In genomic region chr15:43186003-43186353, GRCh38 we compare ENCODE assay signal across 1 cellular context.
TF ChIP-seq lines count a peak whose summit lies in the region.

No MANE protein-coding gene starts in this region.

TF ChIP-seq in HCT116, 20 proteins besides CTCF, POLR2A, EP300 and RAD21 (continued from another document):
- TF ChIP-seq SRF (IDR thresholded peaks at IDR 0.05; ENCODE audit: low read depth) = no peak
- TF ChIP-seq, protein P1, sequence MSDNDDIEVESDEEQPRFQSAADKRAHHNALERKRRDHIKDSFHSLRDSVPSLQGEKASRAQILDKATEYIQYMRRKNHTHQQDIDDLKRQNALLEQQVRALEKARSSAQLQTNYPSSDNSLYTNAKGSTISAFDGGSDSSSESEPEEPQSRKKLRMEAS (IDR thresholded peaks at IDR 0.05) = no peak
- no peak for TF ChIP-seq YY1 (IDR thresholded peaks at IDR 0.05; ENCODE audit: extremely low read depth, insufficient replicate concordance, low read depth, low read length)
- no peak for TF ChIP-seq EZH2 (IDR thresholded peaks at IDR 0.05)
- no peak for TF ChIP-seq ZFX (IDR thresholded peaks at IDR 0.05)
- no peak for TF ChIP-seq CBX3 (IDR thresholded peaks at IDR 0.05; ENCODE audit: low read depth)
